Comparison of ENCODE assay signal across 8 cellular contexts in genomic region chr11:117314840-117315239, GRCh38. TPM values are rescaled to one million over a fixed set of nuclear protein-coding genes. Genes with fewer than 3 reads are reported as not detected.
DNase-seq lines count a peak whose midpoint lies in the region; ATAC-seq, FAIRE-seq and TF ChIP-seq lines count a peak whose summit lies in the region.

No MANE protein-coding gene starts in this region.

- no peak overlapping the region for H3K4me3 ChIP-seq in CD8-positive, alpha-beta T cell (ENCODE audit: low read depth, low read length)
- H3K4me3 ChIP-seq in endothelial cell of umbilical vein (replicated peaks in 1 of 3; ENCODE audit: insufficient read depth in 1 of 3, low read depth in 1 of 3, low read length in 3 of 3) (peak overlapping the region; percentile 3 to 68 (median 41)), neutrophil (ENCODE audit: low read depth in 1 of 2, low read length in 1 of 2) (peak overlapping the region; percentile 39 to 62)

- POLR2A ChIA-PET in CD8-positive, alpha-beta T cell (lab: Charles Lee): interaction anchor here (1.7 kb wide), 1 partner anchor 13 kb away, joined by 5 read pairs; the partner anchor contains the start of gene CEP164
- POLR2A ChIA-PET in endothelial cell of umbilical vein (lab: Charles Lee): no interaction called here

- H3K36me3 Mint-ChIP-seq in CD8-positive, alpha-beta T cell: no peaks in the 10 kb centered on the region

- CTCF ChIA-PET in CD8-positive, alpha-beta T cell (lab: Charles Lee): no interaction called here
- CTCF ChIA-PET in endothelial cell of umbilical vein (lab: Charles Lee): interaction anchor here (1.3 to 1.5 kb wide), 3 partner anchors 10 to 27 kb away, joined by 3 to 4 read pairs (median 3); no protein-coding TSS in a partner anchor

- peaks cover 11% of the 10 kb centered on the region for H3K79me2 ChIP-seq in endothelial cell of umbilical vein (ENCODE audit: control insufficient read depth, insufficient read depth, low read length)

- TF ChIP-seq CTCF in CD8-positive, alpha-beta T cell (IDR thresholded peaks at IDR 0.05): no peak
- TF ChIP-seq CTCF in endothelial cell of umbilical vein (IDR thresholded peaks at IDR 0.05; ENCODE audit: extremely low read depth in 1 of 2, insufficient read depth in 1 of 2, low read depth in 1 of 2, low read length in 2 of 2) (no peak), neutrophil (IDR thresholded peaks at IDR 0.05) (no peak)

- no peak overlapping the region for H3K27ac ChIP-seq in CD8-positive, alpha-beta T cell (ENCODE audit: low read depth, low read length)
- H3K27ac ChIP-seq in endothelial cell of umbilical vein (ENCODE audit: insufficient read depth, low read depth, low read length) (no peak overlapping the region), neutrophil (no peak overlapping the region)

- dilution Hi-C loops in endothelial cell of umbilical vein (cut with MboI; ENCODE audit: extremely low pct_ligation_motif_present, low sequenced_read_pairs): no loop called here

- intact Hi-C loops in CD8-positive, alpha-beta T cell (cut with DNase I, micrococcal nuclease): no loop called here
- intact Hi-C loops in endothelial cell of umbilical vein (cut with micrococcal nuclease): loop anchor here (5.0 kb wide), 1 partner anchor 138 kb away; the partner anchor contains the start of gene SIDT2

- no peak for ATAC-seq in CD8-positive, alpha-beta T cell
- ATAC-seq in GM19351 (IDR thresholded peaks at IDR 0.05; ENCODE audit: unreplicated experiment) (no peak), GM18867 (IDR thresholded peaks at IDR 0.05; ENCODE audit: unreplicated experiment) (no peak), GM21576 (IDR thresholded peaks at IDR 0.05; ENCODE audit: unreplicated experiment) (no peak)

- no peaks in the 10 kb centered on the region for H3K9me1 ChIP-seq in endothelial cell of umbilical vein (replicated peaks; ENCODE audit: control insufficient read depth, extremely low read depth, insufficient read depth, low read length)

- no peak for TF ChIP-seq POLR2A in endothelial cell of umbilical vein (IDR thresholded peaks at IDR 0.05; ENCODE audit: low read depth, low read length)

- H3K27ac Mint-ChIP-seq in CD8-positive, alpha-beta T cell: no peak overlapping the region

- peaks cover 12% of the 10 kb centered on the region for H3K4me1 ChIP-seq in CD8-positive, alpha-beta T cell (ENCODE audit: insufficient read depth, low read length)
- H3K4me1 ChIP-seq in endothelial cell of umbilical vein (ENCODE audit: control insufficient read depth, extremely low read depth, insufficient read depth, low read length) (peaks cover 14% of the 10 kb centered on the region), neutrophil (ENCODE audit: control insufficient read depth in 1 of 2, insufficient read depth in 1 of 2, low read depth in 1 of 2, low read length in 1 of 2) (peaks cover 37 to 38% of the 10 kb centered on the region in 2 experiments)

- H4K20me1 ChIP-seq in endothelial cell of umbilical vein (replicated peaks; ENCODE audit: control insufficient read depth, extremely low read depth, insufficient read depth, low read length): no peaks in the 10 kb centered on the region

- no peak overlapping the region for H2AFZ ChIP-seq in endothelial cell of umbilical vein (ENCODE audit: low read depth, low read length)

- H3K4me1 Mint-ChIP-seq in CD8-positive, alpha-beta T cell (ENCODE audit: low read depth): peaks cover 13% of the 10 kb centered on the region

- peak overlapping the region; percentile 85 for H3K4me2 ChIP-seq in endothelial cell of umbilical vein (ENCODE audit: insufficient read depth, low read length)

- no peak for DNase-seq in CD8-positive, alpha-beta T cell
- DNase-seq in OCI-M1 (lab: John Stamatoyannopoulos, UW): peak; percentile 71
- no peak for DNase-seq in endothelial cell of umbilical vein (ENCODE audit: low read depth, low spot score)
- DNase-seq in stimulated activated CD4-positive, alpha-beta T cell treated with anti-CD3 and anti-CD28 coated beads, Interleukin-2, amount 100 ng/mL, for 24 hours: no peak

- H3K27me3 ChIP-seq in CD8-positive, alpha-beta T cell (ENCODE audit: insufficient read depth, low read length): peaks cover 16% of the 10 kb centered on the region
- H3K27me3 ChIP-seq in endothelial cell of umbilical vein (ENCODE audit: control insufficient read depth in 2 of 2, insufficient read depth in 2 of 2, low read length in 2 of 2) (no peaks in the 10 kb centered on the region), neutrophil (peaks cover 31% of the 10 kb centered on the region)

- peak overlapping the region; percentile 64 for H3K9ac ChIP-seq in endothelial cell of umbilical vein (replicated peaks; ENCODE audit: extremely low read depth, insufficient read depth, low read length)

- no peaks in the 10 kb centered on the region for H3K36me3 ChIP-seq in CD8-positive, alpha-beta T cell (ENCODE audit: insufficient read depth, low read length)
- no peaks in the 10 kb centered on the region for H3K36me3 ChIP-seq in endothelial cell of umbilical vein (ENCODE audit: control insufficient read depth in 2 of 2, extremely low read depth in 1 of 2, insufficient read depth in 2 of 2, low read length in 2 of 2)
- no peaks in the 10 kb centered on the region for H3K36me3 ChIP-seq in neutrophil

- no peaks in the 10 kb centered on the region for H3K9me3 Mint-ChIP-seq in CD8-positive, alpha-beta T cell

- no peaks in the 10 kb centered on the region for H3K9me3 ChIP-seq in CD8-positive, alpha-beta T cell (ENCODE audit: low read length)
- H3K9me3 ChIP-seq in endothelial cell of umbilical vein (replicated peaks; ENCODE audit: control insufficient read depth, insufficient read depth, low read length) (no peaks in the 10 kb centered on the region), neutrophil (no peaks in the 10 kb centered on the region)

- H3K27me3 Mint-ChIP-seq in CD8-positive, alpha-beta T cell (ENCODE audit: low read depth): peaks cover 37% of the 10 kb centered on the region

- FAIRE-seq in endothelial cell of umbilical vein (lab: Jason Lieb, UNC): no peak

- H3K4me3 Mint-ChIP-seq in CD8-positive, alpha-beta T cell: peak overlapping the region; percentile 72

- no TSS peak for BruUV-seq in endothelial cell of umbilical vein (replicated peaks; lab: Mats Ljungman, UMichigan)

TF ChIP-seq in endothelial cell of umbilical vein, 7 proteins besides CTCF, POLR2A, EP300 and RAD21:
- no peak for TF ChIP-seq JUN (IDR thresholded peaks at IDR 0.05; ENCODE audit: borderline replicate concordance, insufficient read depth, insufficient read length, low read depth)
- no peak for TF ChIP-seq POLR2AphosphoS5 (IDR thresholded peaks at IDR 0.05; ENCODE audit: insufficient read depth, low read depth, low read length)
- no peak for TF ChIP-seq EZH2 (IDR thresholded peaks at IDR 0.05; ENCODE audit: borderline replicate concordance, low read depth, low read length, severe bottlenecking)
- TF ChIP-seq MAX (IDR thresholded peaks at IDR 0.05; ENCODE audit: insufficient read depth, insufficient read length): no peak
- TF ChIP-seq GATA2 (IDR thresholded peaks at IDR 0.05; ENCODE audit: insufficient read depth, insufficient read length, low read depth, low read length): no peak
- no peak for TF ChIP-seq FOS (IDR thresholded peaks at IDR 0.05; ENCODE audit: borderline replicate concordance, insufficient read depth, low read length)
- TF ChIP-seq MYC (IDR thresholded peaks at IDR 0.05; ENCODE audit: low read depth, low read length): no peak

RNA-seq across cellular contexts. Expression of gene BACE1, which starts 1.2 kb away (rescaled TPM):
- total RNA-seq in CD8-positive, alpha-beta T cell: under 1 TPM; 0.39 to 0.60 TPM
- total RNA-seq in endothelial cell of umbilical vein: 28.8 and 29.3 TPM in 2 replicates
- polyA plus RNA-seq in endothelial cell of umbilical vein: 28.4 and 29.6 TPM in 2 replicates
- 25.5 and 28.1 TPM in 2 replicates for polyA plus RNA-seq in endothelial cell of umbilical vein (2011; cell fraction: cytosol; rRNA removed)
- 37.5 and 46.1 TPM in 2 replicates for polyA plus RNA-seq in endothelial cell of umbilical vein (2011; cell fraction: nucleus; rRNA removed)
- polyA plus RNA-seq in endothelial cell of umbilical vein (2012): 37.2 and 41.4 TPM in 2 replicates
- 65.3 and 79.4 TPM in 2 replicates for polyA minus RNA-seq in endothelial cell of umbilical vein
- polyA minus RNA-seq in endothelial cell of umbilical vein (2011; cell fraction: cytosol; rRNA and poly(A)+ RNA removed): 8.1 TPM
- polyA minus RNA-seq in endothelial cell of umbilical vein (2011; cell fraction: nucleus; rRNA and poly(A)+ RNA removed): 12.7 and 21.8 TPM in 2 replicates

RNA-seq across cellular contexts. Expression of gene CEP164, which starts 12.8 kb away (rescaled TPM):
- 10 to 100 TPM; 23.9 to 28.4 TPM for total RNA-seq in CD8-positive, alpha-beta T cell
- total RNA-seq in endothelial cell of umbilical vein: 39.5 and 48.4 TPM in 2 replicates
- 21.3 and 22.7 TPM in 2 replicates for polyA plus RNA-seq in endothelial cell of umbilical vein
- polyA plus RNA-seq in endothelial cell of umbilical vein (2011; cell fraction: cytosol; rRNA removed): 18.7 and 19.0 TPM in 2 replicates
- polyA plus RNA-seq in endothelial cell of umbilical vein (2011; cell fraction: nucleus; rRNA removed): 109 and 123 TPM in 2 replicates
- 30.9 and 34.4 TPM in 2 replicates for polyA plus RNA-seq in endothelial cell of umbilical vein (2012)
- polyA minus RNA-seq in endothelial cell of umbilical vein: 43.5 and 49.1 TPM in 2 replicates
- polyA minus RNA-seq in endothelial cell of umbilical vein (2011; cell fraction: cytosol; rRNA and poly(A)+ RNA removed): 6.8 TPM
- 32.4 and 39.9 TPM in 2 replicates for polyA minus RNA-seq in endothelial cell of umbilical vein (2011; cell fraction: nucleus; rRNA and poly(A)+ RNA removed)

RNA-seq across cellular contexts. Expression of gene BACE1-AS, which starts 23.7 kb away (rescaled TPM):
- total RNA-seq in CD8-positive, alpha-beta T cell: 1 to 10 TPM in 1 of 2 experiments, under 1 TPM in 1; 0.76 to 1.3 TPM
- 6.1 and 7.6 TPM in 2 replicates for total RNA-seq in endothelial cell of umbilical vein
- 8.1 and 9.3 TPM in 2 replicates for polyA plus RNA-seq in endothelial cell of umbilical vein
- 4.5 and 5.3 TPM in 2 replicates for polyA plus RNA-seq in endothelial cell of umbilical vein (2011; cell fraction: cytosol; rRNA removed)
- polyA plus RNA-seq in endothelial cell of umbilical vein (2011; cell fraction: nucleus; rRNA removed): 13.0 and 13.3 TPM in 2 replicates
- polyA plus RNA-seq in endothelial cell of umbilical vein (2012): 4.1 and 5.1 TPM in 2 replicates
- polyA minus RNA-seq in endothelial cell of umbilical vein: 12.8 and 15.6 TPM in 2 replicates
- polyA minus RNA-seq in endothelial cell of umbilical vein (2011; cell fraction: cytosol; rRNA and poly(A)+ RNA removed): 3.2 TPM
- 7.8 and 10.6 TPM in 2 replicates for polyA minus RNA-seq in endothelial cell of umbilical vein (2011; cell fraction: nucleus; rRNA and poly(A)+ RNA removed)

Comparison
In these comparisons a context has a peak if more than half of its experiments do, and no peak if none do; other contexts are left out.
1. RNA of gene BACE1, which starts 1.2 kb away (total RNA-seq): 28.8 to 29.3 TPM in endothelial cell of umbilical vein; 0.39 to 0.60 TPM in CD8-positive, alpha-beta T cell; every median in the first group is over 10 times any median in the second.